ENCODE assay signal across 8 cellular contexts in genomic region chr17:42286411-42287295, GRCh38. TPM values are rescaled to one million over a fixed set of nuclear protein-coding genes. Genes with fewer than 3 reads are reported as not detected.
DNase-seq lines count a peak whose midpoint lies in the region; ATAC-seq lines count a peak whose summit lies in the region.

No MANE protein-coding gene starts in this region.

- POLR2A ChIA-PET in activated CD8-positive, alpha-beta T cell treated with anti-CD3 and anti-CD28 coated beads, Interleukin-2, amount 10 ng/mL, durations not matched to agents 7 days and 5 days (lab: Charles Lee) = interaction anchor here (0.6 to 5.7 kb wide), 6 partner anchors 10 to 1789 kb away, joined by 3 to 69 read pairs (median 3); no protein-coding TSS in a partner anchor

- peak overlapping the region; percentile 93 for H3K27ac Mint-ChIP-seq in activated CD8-positive, alpha-beta T cell treated with anti-CD3 and anti-CD28 coated beads, Interleukin-2, amount 10 ng/mL, durations not matched to agents 7 days and 5 days

- no peak for ATAC-seq in activated CD8-positive, alpha-beta T cell treated with anti-CD3 and anti-CD28 coated beads, Interleukin-2, amount 10 ng/mL, durations not matched to agents 7 days and 5 days
- ATAC-seq in Right ventricle myocardium inferior (peak; percentile 29), GM21423 (IDR thresholded peaks at IDR 0.05; ENCODE audit: unreplicated experiment) (no peak)

- H3K36me3 Mint-ChIP-seq in activated CD8-positive, alpha-beta T cell treated with anti-CD3 and anti-CD28 coated beads, Interleukin-2, amount 10 ng/mL, durations not matched to agents 7 days and 5 days (ENCODE audit: low read depth) = peaks cover 14% of the 10 kb centered on the region

- H3K27me3 Mint-ChIP-seq in activated CD8-positive, alpha-beta T cell treated with anti-CD3 and anti-CD28 coated beads, Interleukin-2, amount 10 ng/mL, durations not matched to agents 7 days and 5 days (ENCODE audit: low read depth) = no peaks in the 10 kb centered on the region

- no peaks in the 10 kb centered on the region for H3K36me3 ChIP-seq in skeletal muscle satellite cell (ENCODE audit: insufficient read depth, low read length)

- no peak overlapping the region for H3K9ac ChIP-seq in skeletal muscle satellite cell (ENCODE audit: low read depth, low read length)

- peak overlapping the region; percentile 65; the same call in 1 of the 2 replicates for H3K4me3 ChIP-seq in GM08714 (ENCODE audit: low read length)
- H3K4me3 ChIP-seq in skeletal muscle satellite cell (ENCODE audit: low read length) = no peak overlapping the region

- intact Hi-C loops in Right ventricle myocardium inferior (cut with DNase I) = no loop called here

- DNase-seq in activated CD8-positive, alpha-beta T cell treated with anti-CD3 and anti-CD28 coated beads, Interleukin-2, amount 10 ng/mL, durations not matched to agents 7 days and 5 days = no peak
- peak; percentile 79 for DNase-seq in Right ventricle myocardium inferior (ENCODE audit: missing footprints)
- no peak for DNase-seq in NCI-H2227 treated with DMSO at 0.1 percent for 48 hours (lab: John Stamatoyannopoulos, UW)
- DNase-seq in retina = no peak
- no peak for DNase-seq in HuH-7 (ENCODE audit: low spot score)

- no peaks in the 10 kb centered on the region for H3K9me3 Mint-ChIP-seq in activated CD8-positive, alpha-beta T cell treated with anti-CD3 and anti-CD28 coated beads, Interleukin-2, amount 10 ng/mL, durations not matched to agents 7 days and 5 days (ENCODE audit: insufficient read depth)

- CTCF ChIA-PET in activated CD8-positive, alpha-beta T cell treated with anti-CD3 and anti-CD28 coated beads, Interleukin-2, amount 10 ng/mL, durations not matched to agents 7 days and 5 days (lab: Charles Lee) = interaction anchor here (1.1 to 6.0 kb wide), 4 partner anchors 10 to 64 kb away, joined by 3 to 54 read pairs (median 3); no protein-coding TSS in a partner anchor

- H3K4me3 Mint-ChIP-seq in activated CD8-positive, alpha-beta T cell treated with anti-CD3 and anti-CD28 coated beads, Interleukin-2, amount 10 ng/mL, durations not matched to agents 7 days and 5 days = peak overlapping the region; percentile 89

- H3K4me2 ChIP-seq in skeletal muscle satellite cell (ENCODE audit: low read length) = peak overlapping the region; percentile 79

- H3K4me1 Mint-ChIP-seq in activated CD8-positive, alpha-beta T cell treated with anti-CD3 and anti-CD28 coated beads, Interleukin-2, amount 10 ng/mL, durations not matched to agents 7 days and 5 days (ENCODE audit: low read depth) = peaks cover 49% of the 10 kb centered on the region

- H3K27me3 ChIP-seq in skeletal muscle satellite cell (ENCODE audit: control insufficient read depth, insufficient read depth, low read length) = no peaks in the 10 kb centered on the region

- peaks cover 15% of the 10 kb centered on the region for H3K4me1 ChIP-seq in skeletal muscle satellite cell (ENCODE audit: control insufficient read depth, insufficient read depth, low read length)

- H3K9me3 ChIP-seq in skeletal muscle satellite cell (replicated peaks; ENCODE audit: low read length) = no peaks in the 10 kb centered on the region

RNA-seq across cellular contexts. Expression of gene STAT5A, which starts 1.6 kb away (rescaled TPM):
- 100 to 1,000 TPM; 117 to 119 TPM for total RNA-seq in activated CD8-positive, alpha-beta T cell treated with anti-CD3 and anti-CD28 coated beads, Interleukin-2, amount 10 ng/mL, durations not matched to agents 7 days and 5 days
- total RNA-seq in Right ventricle myocardium inferior = 14.6 TPM
- total RNA-seq in skeletal muscle satellite cell (2012; rRNA removed) = 4.6 and 4.8 TPM in 2 replicates

RNA-seq across cellular contexts. Expression of gene STAT5B, which starts 10.5 kb away (rescaled TPM):
- total RNA-seq in activated CD8-positive, alpha-beta T cell treated with anti-CD3 and anti-CD28 coated beads, Interleukin-2, amount 10 ng/mL, durations not matched to agents 7 days and 5 days = 10 to 100 TPM; 92.7 to 94.4 TPM
- total RNA-seq in Right ventricle myocardium inferior = 32.9 TPM
- 15.2 and 19.0 TPM in 2 replicates for total RNA-seq in skeletal muscle satellite cell (2012; rRNA removed)
